In the genomic region with DNA sequence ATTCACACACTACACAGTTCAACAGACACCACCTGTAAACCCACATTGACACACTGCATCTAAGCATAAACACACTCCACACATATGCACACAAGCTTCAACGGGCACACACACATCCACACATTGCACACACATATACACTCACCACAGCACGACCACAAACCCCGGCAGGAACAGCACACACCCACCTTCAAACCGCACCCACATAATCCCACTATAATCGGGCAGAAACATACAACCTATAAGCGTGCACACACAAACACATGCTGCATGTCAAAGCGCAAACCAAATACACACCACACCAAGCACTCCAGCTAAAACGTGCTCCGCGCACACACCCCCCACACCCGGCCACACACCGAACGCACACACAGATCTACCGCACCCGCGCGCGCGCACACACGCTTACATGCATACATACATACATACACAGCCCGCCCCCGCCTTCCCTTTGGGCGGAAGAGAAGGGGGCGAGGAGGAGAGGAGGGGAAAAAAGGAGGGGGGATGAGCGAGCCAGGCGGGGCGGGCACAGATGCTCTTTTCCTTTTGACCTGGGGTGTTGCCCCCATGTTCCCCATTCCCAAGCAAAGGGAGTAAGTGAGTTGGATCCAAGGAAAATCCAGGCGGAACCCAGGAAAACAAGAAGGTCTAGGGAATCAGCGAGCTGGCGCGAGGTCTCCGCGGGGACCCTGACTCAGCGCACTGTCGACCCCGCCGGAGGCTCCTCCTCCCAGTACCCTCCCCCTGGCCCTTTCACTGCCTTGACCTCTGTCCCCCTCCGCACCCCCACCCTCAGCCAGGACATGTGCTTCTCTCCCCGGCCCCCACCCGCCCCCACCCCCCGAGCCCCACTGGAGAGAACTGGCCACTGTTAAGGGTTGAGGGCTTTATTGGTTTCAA, we compare ENCODE assay signal across 1 cellular context.
TF ChIP-seq lines count a peak whose summit lies in the region.

No MANE protein-coding gene starts in this region.

TF ChIP-seq in GM23338, 12 proteins besides CTCF, POLR2A, EP300 and RAD21 (continued from another document):
- TF ChIP-seq, protein P1, sequence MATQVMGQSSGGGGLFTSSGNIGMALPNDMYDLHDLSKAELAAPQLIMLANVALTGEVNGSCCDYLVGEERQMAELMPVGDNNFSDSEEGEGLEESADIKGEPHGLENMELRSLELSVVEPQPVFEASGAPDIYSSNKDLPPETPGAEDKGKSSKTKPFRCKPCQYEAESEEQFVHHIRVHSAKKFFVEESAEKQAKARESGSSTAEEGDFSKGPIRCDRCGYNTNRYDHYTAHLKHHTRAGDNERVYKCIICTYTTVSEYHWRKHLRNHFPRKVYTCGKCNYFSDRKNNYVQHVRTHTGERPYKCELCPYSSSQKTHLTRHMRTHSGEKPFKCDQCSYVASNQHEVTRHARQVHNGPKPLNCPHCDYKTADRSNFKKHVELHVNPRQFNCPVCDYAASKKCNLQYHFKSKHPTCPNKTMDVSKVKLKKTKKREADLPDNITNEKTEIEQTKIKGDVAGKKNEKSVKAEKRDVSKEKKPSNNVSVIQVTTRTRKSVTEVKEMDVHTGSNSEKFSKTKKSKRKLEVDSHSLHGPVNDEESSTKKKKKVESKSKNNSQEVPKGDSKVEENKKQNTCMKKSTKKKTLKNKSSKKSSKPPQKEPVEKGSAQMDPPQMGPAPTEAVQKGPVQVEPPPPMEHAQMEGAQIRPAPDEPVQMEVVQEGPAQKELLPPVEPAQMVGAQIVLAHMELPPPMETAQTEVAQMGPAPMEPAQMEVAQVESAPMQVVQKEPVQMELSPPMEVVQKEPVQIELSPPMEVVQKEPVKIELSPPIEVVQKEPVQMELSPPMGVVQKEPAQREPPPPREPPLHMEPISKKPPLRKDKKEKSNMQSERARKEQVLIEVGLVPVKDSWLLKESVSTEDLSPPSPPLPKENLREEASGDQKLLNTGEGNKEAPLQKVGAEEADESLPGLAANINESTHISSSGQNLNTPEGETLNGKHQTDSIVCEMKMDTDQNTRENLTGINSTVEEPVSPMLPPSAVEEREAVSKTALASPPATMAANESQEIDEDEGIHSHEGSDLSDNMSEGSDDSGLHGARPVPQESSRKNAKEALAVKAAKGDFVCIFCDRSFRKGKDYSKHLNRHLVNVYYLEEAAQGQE (IDR thresholded peaks at IDR 0.05; ENCODE audit: unreplicated experiment) = no peak
- TF ChIP-seq ZNF331 (CRISPR knock-in tag; IDR thresholded peaks at IDR 0.05; ENCODE audit: low read depth) = no peak
